13 cellular contexts compared by ENCODE assay signal in genomic region chr3:50255251-50255615, GRCh38. TPM values are rescaled to one million over a fixed set of nuclear protein-coding genes. Genes with fewer than 3 reads are reported as not detected.
DNase-seq lines count a peak whose midpoint lies in the region; ATAC-seq, FAIRE-seq and TF ChIP-seq lines count a peak whose summit lies in the region.
"Had no signal": no experiment of that assay in that cellular context is flagged by ENCODE, and none has a peak within 500 bp of the region (broad histone marks: within the 10 kb centered on the region; RNA-seq: fewer than 3 reads in every experiment).

No MANE protein-coding gene starts in this region.

- H3K4me3 ChIP-seq in breast epithelium (no peak overlapping the region), lower lobe of right lung (no peak overlapping the region), thyroid gland (replicated peaks in 1 of 3) (no peak overlapping the region)

- ATAC-seq in lower lobe of right lung, result no peak
- ATAC-seq: activated T-cell treated with anti-CD3 and anti-CD28 coated beads, Interleukin-2, amount 50 U/mL, for 4 hours had no signal

- DNase-seq in NCI-H526 treated with DMSO at 0.1 percent for 48 hours (lab: John Stamatoyannopoulos, UW) (peak; percentile 32), breast epithelium (ENCODE audit: low spot score in 2 of 2) (no peak), lower lobe of right lung (no peak), thyroid gland (no peak), cerebellar nuclear complex (lab: John Stamatoyannopoulos, UW) (no peak), frontal cortex (ENCODE audit: low spot score in 2 of 2) (no peak), NCI-H187 (lab: John Stamatoyannopoulos, UW) (no peak)
- DNase-seq: activated T-cell treated with anti-CD3 and anti-CD28 coated beads, Interleukin-2, amount 50 U/mL, for 4 hours; NCI-H1417 treated with DMSO at 0.1 percent for 48 hours; SK-N-SH; stimulated activated naive CD4-positive, alpha-beta T cell had no signal

- peak overlapping the region; percentile 76 to 93 for H3K27ac ChIP-seq in breast epithelium
- peak overlapping the region; percentile 96 for H3K27ac ChIP-seq in lower lobe of right lung
- H3K27ac ChIP-seq in thyroid gland, result peak overlapping the region; percentile 30 to 89 (median 81)

- intact Hi-C loops in breast epithelium (cut with DNase I; ENCODE audit: low total_unique reads), result no loop called here
- intact Hi-C loops in lower lobe of right lung (cut with DNase I), result no loop called here
- intact Hi-C loops in thyroid gland (cut with DNase I), result no loop called here

- whole genome bisulfite sequencing in thyroid gland, 2 donors, result 78 to 92% methylated on average over 9 of the region's 9 CpGs

- H3K27me3 ChIP-seq in breast epithelium (no peaks in the 10 kb centered on the region), lower lobe of right lung (ENCODE audit: low read depth) (no peaks in the 10 kb centered on the region), thyroid gland (no peaks in the 10 kb centered on the region)

- peaks cover 0 to 14% of the 10 kb centered on the region in 2 donors for H3K4me1 ChIP-seq in breast epithelium
- peaks cover 82% of the 10 kb centered on the region for H3K4me1 ChIP-seq in lower lobe of right lung
- peaks cover 15 to 37% of the 10 kb centered on the region in 2 donors for H3K4me1 ChIP-seq in thyroid gland

- no peak for TF ChIP-seq CTCF in breast epithelium (IDR thresholded peaks at IDR 0.05)
- TF ChIP-seq CTCF in lower lobe of right lung (IDR thresholded peaks at IDR 0.05), result no peak
- no peak for TF ChIP-seq CTCF in thyroid gland (IDR thresholded peaks at IDR 0.05)

- H3K9me3 ChIP-seq in breast epithelium (no peaks in the 10 kb centered on the region), lower lobe of right lung (no peaks in the 10 kb centered on the region), thyroid gland (no peaks in the 10 kb centered on the region)
- H3K9me3 ChIP-seq: SK-N-SH had no signal

- TF ChIP-seq POLR2A in breast epithelium (IDR thresholded peaks at IDR 0.05) (no peak), thyroid gland (IDR thresholded peaks at IDR 0.05) (no peak)

- FAIRE-seq in frontal cortex (lab: Jason Lieb, UNC), result no peak

- no peaks in the 10 kb centered on the region for H3K36me3 ChIP-seq in breast epithelium
- peaks cover 91% of the 10 kb centered on the region for H3K36me3 ChIP-seq in lower lobe of right lung
- H3K36me3 ChIP-seq in thyroid gland, result peaks cover 38 to 42% of the 10 kb centered on the region in 2 donors

RNA-seq across cellular contexts. Expression of gene SEMA3B, which starts 13.7 kb away (rescaled TPM):
- total RNA-seq in breast epithelium (10 to 100 TPM; 10.1 to 17.6 (median 11.1) TPM), lower lobe of right lung (77.6 TPM), thyroid gland (10 to 100 TPM; 21.0 to 31.0 (median 26.5) TPM), frontal cortex (2.4 TPM)

RNA-seq across cellular contexts. Expression of gene GNAI2, which starts 19.2 kb away (rescaled TPM):
- 100 to 1,000 TPM in 2 of 3 donors, 10 to 100 TPM in 1; 95.3 to 232 (median 162) TPM for total RNA-seq in breast epithelium
- total RNA-seq in lower lobe of right lung, result 372 TPM
- 100 to 1,000 TPM; 111 to 171 (median 142) TPM for total RNA-seq in thyroid gland
- total RNA-seq in frontal cortex, result 97.0 TPM

RNA-seq across cellular contexts. Expression of gene LSMEM2, which starts 23.7 kb away (rescaled TPM):
- not detected for total RNA-seq in breast epithelium
- total RNA-seq in lower lobe of right lung, result not detected
- not detected for total RNA-seq in thyroid gland
- 0.82 TPM for total RNA-seq in frontal cortex
- total RNA-seq: kidney epithelial cell, neural crest cell had no signal

RNA-seq across cellular contexts. Expression of gene IFRD2, which starts 37.0 kb away (rescaled TPM):
- 10 to 100 TPM; 50.4 to 82.3 (median 72.7) TPM for total RNA-seq in breast epithelium
- total RNA-seq in lower lobe of right lung, result 66.9 TPM
- total RNA-seq in thyroid gland, result 10 to 100 TPM; 63.9 to 96.5 (median 88.4) TPM
- total RNA-seq in frontal cortex, result 17.9 TPM

RNA-seq across cellular contexts. Expression of gene HYAL3, which starts 44.0 kb away (rescaled TPM):
- total RNA-seq in breast epithelium (1 to 10 TPM; 2.3 to 6.4 (median 2.7) TPM), lower lobe of right lung (4.0 TPM), thyroid gland (1 to 10 TPM; 2.7 to 6.7 (median 3.8) TPM), frontal cortex (3.7 TPM)
